Comparison of ENCODE assay signal across 20 cellular contexts in the genomic region with DNA sequence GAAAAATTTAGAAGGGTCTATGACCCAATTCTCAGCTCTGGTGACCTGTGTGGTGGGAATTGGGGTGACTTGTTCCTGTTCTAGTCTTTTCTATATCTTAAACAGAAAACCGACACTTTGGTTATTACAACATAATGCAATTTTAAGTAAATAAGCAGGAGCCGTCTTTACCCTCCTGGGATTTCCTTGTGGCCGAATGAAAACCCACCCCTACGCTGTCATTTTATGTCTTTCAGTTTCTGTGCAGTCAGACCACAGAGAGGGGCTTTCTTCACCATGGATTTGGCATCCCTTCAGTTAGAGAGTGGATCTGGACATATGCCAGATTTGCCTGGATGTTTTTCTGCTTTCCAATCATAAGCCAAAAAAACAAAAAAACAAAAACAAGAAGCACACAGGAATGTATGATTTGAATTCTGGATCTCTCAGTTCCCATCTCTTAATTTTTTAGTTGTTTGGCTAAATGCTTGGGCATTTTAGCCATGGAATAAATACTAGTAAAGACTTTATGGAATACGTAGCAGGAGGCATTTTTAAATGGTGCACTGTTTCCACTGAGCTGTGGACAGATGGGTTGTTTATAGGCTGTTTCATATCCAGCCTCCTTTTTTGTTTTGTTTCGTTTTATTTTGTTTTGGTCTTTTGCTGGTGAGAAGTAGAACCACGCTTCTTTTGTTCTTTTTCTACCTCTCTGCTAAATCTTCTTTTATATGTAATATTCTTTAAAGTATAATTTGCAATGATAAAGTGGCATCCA.
DNase-seq lines count a peak whose midpoint lies in the region; ATAC-seq, FAIRE-seq and TF ChIP-seq lines count a peak whose summit lies in the region.
"Had no signal": no experiment of that assay in that cellular context is flagged by ENCODE, and none has a peak within 500 bp of the region (broad histone marks: within the 10 kb centered on the region; RNA-seq: fewer than 3 reads in every experiment).

No MANE protein-coding gene starts in this region.

- no peak overlapping the region for H3K27ac Mint-ChIP-seq in activated naive CD4-positive, alpha-beta T cell treated with anti-CD3 and anti-CD28 coated beads, Interleukin-2, amount 10 ng/mL, durations not matched to agents 7 days and 5 days
- H3K27ac Mint-ChIP-seq: HFFc6 had no signal

- TF ChIP-seq CTCF in fibroblast of pulmonary artery (IDR thresholded peaks at IDR 0.05; ENCODE audit: low read length, missing control alignments) (no peak), gastrocnemius medialis (IDR thresholded peaks at IDR 0.05 in 4 of 5, conservative IDR thresholded peaks at IDR 0.05 in 1 of 5) (no peak), right lobe of liver (IDR thresholded peaks at IDR 0.05) (no peak)

- no peaks in the 10 kb centered on the region for H3K4me1 Mint-ChIP-seq in activated naive CD4-positive, alpha-beta T cell treated with anti-CD3 and anti-CD28 coated beads, Interleukin-2, amount 10 ng/mL, durations not matched to agents 7 days and 5 days

- in situ Hi-C loops in gastrocnemius medialis (cut with MboI; ENCODE audit: low sequenced_read_pairs in 4 of 4): no loop called here

- no peak for DNase-seq in GM12892 (ENCODE audit: insufficient read length)
- DNase-seq in NCI-H2171 (lab: John Stamatoyannopoulos, UW): peak; percentile 50
- DNase-seq in fibroblast of pulmonary artery (ENCODE audit: low read depth): peak; percentile 29
- no peak for DNase-seq in gastrocnemius medialis
- no peak for DNase-seq in right lobe of liver
- DNase-seq in activated naive CD4-positive, alpha-beta T cell treated with anti-CD3 and anti-CD28 coated beads, Interleukin-2, amount 10 ng/mL, durations not matched to agents 7 days and 5 days: no peak
- DNase-seq: activated CD4-positive, alpha-beta T cell treated with anti-CD3 and anti-CD28 coated beads, Interleukin-2, amount 50 U/mL, for 48 hours; activated naive CD4-positive, alpha-beta T cell; activated T-cell treated with anti-CD3 and anti-CD28 coated beads for 4 hours; HFFc6; left colon; NCI-H1048; SIG-M5; stimulated activated CD4-positive, alpha-beta T cell treated with anti-CD3 and anti-CD28 coated beads, Interleukin-2, amount 100 ng/mL, for 48 hours; T-helper 2 cell; WERI-Rb-1 had no signal

- no peak overlapping the region for H3K4me3 ChIP-seq in fibroblast of pulmonary artery (replicated peaks; ENCODE audit: low read depth, low read length)
- H3K4me3 ChIP-seq in gastrocnemius medialis: no peak overlapping the region
- no peak overlapping the region for H3K4me3 ChIP-seq in right lobe of liver
- H3K4me3 ChIP-seq: ascending aorta had no signal

- H3K36me3 ChIP-seq in gastrocnemius medialis (no peaks in the 10 kb centered on the region), right lobe of liver (no peaks in the 10 kb centered on the region)
- H3K36me3 ChIP-seq: ascending aorta, WERI-Rb-1 had no signal

- peak overlapping the region; percentile 65 to 95 (median 89) for H3K27ac ChIP-seq in gastrocnemius medialis
- H3K27ac ChIP-seq in right lobe of liver: no peak overlapping the region
- H3K27ac ChIP-seq: KMS-11, WERI-Rb-1 had no signal

- TF ChIP-seq POLR2A in GM12892 (IDR thresholded peaks at IDR 0.05; ENCODE audit: low read depth, low read length) (no peak), gastrocnemius medialis (IDR thresholded peaks at IDR 0.05) (no peak), right lobe of liver (IDR thresholded peaks at IDR 0.05) (no peak)

- ATAC-seq in gastrocnemius medialis: no peak
- no peak for ATAC-seq in right lobe of liver
- ATAC-seq in HG02884 (IDR thresholded peaks at IDR 0.05; ENCODE audit: unreplicated experiment): no peak
- ATAC-seq: left colon had no signal

- H3K9me3 ChIP-seq in gastrocnemius medialis: no peaks in the 10 kb centered on the region
- no peaks in the 10 kb centered on the region for H3K9me3 ChIP-seq in right lobe of liver
- H3K9me3 ChIP-seq: ascending aorta had no signal

- peaks cover 47 to 80% of the 10 kb centered on the region in 2 donors for H3K4me1 ChIP-seq in gastrocnemius medialis
- no peaks in the 10 kb centered on the region for H3K4me1 ChIP-seq in right lobe of liver

- no peak overlapping the region for H3K4me3 Mint-ChIP-seq in activated naive CD4-positive, alpha-beta T cell treated with anti-CD3 and anti-CD28 coated beads, Interleukin-2, amount 10 ng/mL, durations not matched to agents 7 days and 5 days
- H3K4me3 Mint-ChIP-seq: HFFc6 had no signal

- intact Hi-C loops in gastrocnemius medialis (cut with DNase I; ENCODE audit: low total_unique reads) (no loop called here), right lobe of liver (cut with DNase I) (no loop called here)

- 67% methylated on average over 7 of the region's 7 CpGs for WGBS in right lobe of liver (ENCODE audit: insufficient coverage, low coverage, low lambda C conversion rate, missing lambda C conversion rate)

- no peaks in the 10 kb centered on the region for H3K9me3 Mint-ChIP-seq in activated naive CD4-positive, alpha-beta T cell treated with anti-CD3 and anti-CD28 coated beads, Interleukin-2, amount 10 ng/mL, durations not matched to agents 7 days and 5 days
- H3K9me3 Mint-ChIP-seq: HFFc6 had no signal

- FAIRE-seq in GM12892 (lab: Jason Lieb, UNC): peak; percentile 40
- FAIRE-seq: colon had no signal

- no peaks in the 10 kb centered on the region for H3K27me3 Mint-ChIP-seq in activated naive CD4-positive, alpha-beta T cell treated with anti-CD3 and anti-CD28 coated beads, Interleukin-2, amount 10 ng/mL, durations not matched to agents 7 days and 5 days

- H3K27me3 ChIP-seq in gastrocnemius medialis (no peaks in the 10 kb centered on the region), right lobe of liver (no peaks in the 10 kb centered on the region)
- H3K27me3 ChIP-seq: ascending aorta had no signal

- CTCF ChIA-PET in activated naive CD4-positive, alpha-beta T cell treated with anti-CD3 and anti-CD28 coated beads, Interleukin-2, amount 10 ng/mL, durations not matched to agents 7 days and 5 days (lab: Charles Lee): no interaction called here

- no peaks in the 10 kb centered on the region for H3K36me3 Mint-ChIP-seq in activated naive CD4-positive, alpha-beta T cell treated with anti-CD3 and anti-CD28 coated beads, Interleukin-2, amount 10 ng/mL, durations not matched to agents 7 days and 5 days

Comparison
In these comparisons a context has a peak if more than half of its experiments do, and no peak if none do; other contexts are left out.
1. DNase-seq: peak in NCI-H2171 (single experiment) and fibroblast of pulmonary artery (single experiment); none in GM12892 (single experiment), gastrocnemius medialis (0 of 2), right lobe of liver (0 of 3) and activated naive CD4-positive, alpha-beta T cell treated with anti-CD3 and anti-CD28 coated beads, Interleukin-2, amount 10 ng/mL, durations not matched to agents 7 days and 5 days (single experiment).
2. H3K27ac ChIP-seq: peak in gastrocnemius medialis (4 of 4); none in right lobe of liver (0 of 3).